In genomic region chr3:195023576-195023975, GRCh38 we compare ENCODE assay signal across 26 cellular contexts.
"Had no signal": no experiment of that assay in that cellular context is flagged by ENCODE, and none has a peak within 500 bp of the region (broad histone marks: within the 10 kb centered on the region; RNA-seq: fewer than 3 reads in every experiment).

No MANE protein-coding gene starts in this region.

- DNase-seq: hippocampal formation; kidney glomerular epithelial cell; left cardiac atrium; lower lobe of right lung; mammary epithelial cell; mesenchymal stem cell; naive thymus-derived CD8-positive, alpha-beta T cell; nucleus accumbens; retina; right cardiac atrium; small intestine; spleen; stimulated activated CD4-positive, alpha-beta T cell treated with anti-CD3 and anti-CD28 coated beads, Interleukin-4, amount 100 ng/mL, for 24 hours; stimulated activated naive CD4-positive, alpha-beta T cell; trophoblast cell had no signal

- FAIRE-seq: keratinocyte, pancreas, small intestine, urothelium cell line had no signal

- H3K27me3 ChIP-seq: pancreas, sigmoid colon, spleen, suprapubic skin, upper lobe of right lung had no signal

- H3K36me3 ChIP-seq: lower lobe of right lung, pancreas, prostate gland, sigmoid colon, spleen, suprapubic skin, thoracic aorta, tibial artery, upper lobe of right lung had no signal

- H3K4me3 ChIP-seq: lower lobe of right lung, pancreas, prostate gland, sigmoid colon, spleen, suprapubic skin, thoracic aorta, tibial artery, upper lobe of right lung had no signal

- H3K27ac ChIP-seq: lower lobe of right lung, pancreas, prostate gland, sigmoid colon, spleen, suprapubic skin, thoracic aorta, tibial artery, upper lobe of right lung had no signal

- H3K9me3 ChIP-seq: lower lobe of right lung, pancreas, prostate gland, sigmoid colon, suprapubic skin, thoracic aorta, tibial artery, upper lobe of right lung had no signal

- H3K4me1 ChIP-seq: lower lobe of right lung, pancreas, prostate gland, sigmoid colon, tibial artery, upper lobe of right lung had no signal

- ATAC-seq: left cardiac atrium; left lobe of liver; lower lobe of right lung; naive thymus-derived CD8-positive, alpha-beta T cell; pancreas; right cardiac atrium; stimulated activated effector memory CD8-positive, alpha-beta T cell treated with anti-CD3 and anti-CD28 coated beads, Interleukin-12 subunit alpha, Interleukin-12 subunit beta, amount 100 ng/mL, for 72 hours; upper lobe of right lung had no signal
